14 cellular contexts compared by ENCODE assay signal in the genomic region with DNA sequence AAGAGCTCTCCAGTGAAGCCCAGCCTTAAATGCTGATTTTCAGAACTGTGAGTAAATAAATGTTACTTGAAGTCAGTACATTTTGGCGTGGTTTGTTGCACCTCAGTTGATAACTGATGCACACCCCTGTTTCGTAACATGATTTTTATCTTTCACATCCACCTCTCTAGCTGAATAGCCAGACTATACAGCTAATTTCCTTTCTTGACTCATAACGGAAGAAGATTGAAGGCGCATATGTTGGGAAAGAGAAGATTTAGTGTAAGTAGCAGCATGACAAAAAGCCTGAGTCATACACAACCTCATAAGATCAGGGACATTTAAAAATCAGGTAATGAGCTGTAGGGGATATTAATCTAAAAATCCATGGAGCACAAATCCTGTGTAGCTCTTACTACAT.
DNase-seq lines count a peak whose midpoint lies in the region; TF ChIP-seq lines count a peak whose summit lies in the region.
"Had no signal": no experiment of that assay in that cellular context is flagged by ENCODE, and none has a peak within 500 bp of the region (broad histone marks: within the 10 kb centered on the region; RNA-seq: fewer than 3 reads in every experiment).

No MANE protein-coding gene starts in this region.

- H4K20me1 ChIP-seq in OCI-LY3 (ENCODE audit: insufficient read depth, low read length) = no peaks in the 10 kb centered on the region

- peak overlapping the region; percentile 27; the same call in 1 of the 2 replicates for H3K9ac ChIP-seq in OCI-LY3 (ENCODE audit: low read length)

- H3K4me3 ChIP-seq in OCI-LY3 (ENCODE audit: low read length) (peak overlapping the region; percentile 33), cardiac fibroblast (replicated peaks in 1 of 2; ENCODE audit: low read depth in 2 of 2, low read length in 2 of 2) (no peak overlapping the region), skeletal muscle cell (ENCODE audit: low read depth, low read length) (no peak overlapping the region)
- H3K4me3 ChIP-seq: dorsolateral prefrontal cortex, K562, PC-9, upper lobe of left lung had no signal

- no peak for TF ChIP-seq CTCF in OCI-LY3 (IDR thresholded peaks at IDR 0.05; ENCODE audit: low read depth, low read length)
- TF ChIP-seq CTCF in cardiac fibroblast (IDR thresholded peaks at IDR 0.05; ENCODE audit: low read depth, low read length) = no peak

- H3K9me3 ChIP-seq in OCI-LY3 (ENCODE audit: insufficient read depth, low read length) = no peaks in the 10 kb centered on the region; the same call in 1 of the 2 replicates
- H3K9me3 ChIP-seq: upper lobe of left lung had no signal

- no peaks in the 10 kb centered on the region for H3K27me3 ChIP-seq in OCI-LY3 (ENCODE audit: low read depth, low read length)
- H3K27me3 ChIP-seq: dorsolateral prefrontal cortex, upper lobe of left lung had no signal

- H3K27ac ChIP-seq in OCI-LY3 (ENCODE audit: low read length) = peak overlapping the region; percentile 47
- H3K27ac ChIP-seq: 22Rv1, dorsolateral prefrontal cortex, PC-9, upper lobe of left lung had no signal

- peaks cover 3% of the 10 kb centered on the region for H3K4me1 Mint-ChIP-seq in T-helper 1 cell treated with Interleukin-12 subunit alpha and Interleukin-12 subunit beta and Interleukin-4 antibody, amounts not matched to agents 30 μg/mL and 1 μg/mL, for 36 hours (ENCODE audit: low read depth)
- H3K4me1 Mint-ChIP-seq: activated naive CD8-positive, alpha-beta T cell treated with anti-CD3 and anti-CD28 coated beads for 36 hours had no signal

- H3K79me2 ChIP-seq in OCI-LY3 (ENCODE audit: low read length) = no peaks in the 10 kb centered on the region

- peaks cover 10% of the 10 kb centered on the region for H3K9me3 Mint-ChIP-seq in T-helper 1 cell treated with Interleukin-12 subunit alpha and Interleukin-12 subunit beta and Interleukin-4 antibody, amounts not matched to agents 30 μg/mL and 1 μg/mL, for 36 hours

- H3K36me3 ChIP-seq in OCI-LY3 (replicated peaks; ENCODE audit: low read depth, low read length) = peaks cover 13% of the 10 kb centered on the region
- H3K36me3 ChIP-seq: upper lobe of left lung had no signal

- H3K27me3 Mint-ChIP-seq in T-helper 1 cell treated with Interleukin-12 subunit alpha and Interleukin-12 subunit beta and Interleukin-4 antibody, amounts not matched to agents 30 μg/mL and 1 μg/mL, for 36 hours (ENCODE audit: low read depth) = no peaks in the 10 kb centered on the region
- H3K27me3 Mint-ChIP-seq: activated naive CD8-positive, alpha-beta T cell treated with anti-CD3 and anti-CD28 coated beads for 36 hours had no signal

- no peaks in the 10 kb centered on the region for H3K36me3 Mint-ChIP-seq in T-helper 1 cell treated with Interleukin-12 subunit alpha and Interleukin-12 subunit beta and Interleukin-4 antibody, amounts not matched to agents 30 μg/mL and 1 μg/mL, for 36 hours (ENCODE audit: low read depth)
- H3K36me3 Mint-ChIP-seq: activated naive CD8-positive, alpha-beta T cell treated with anti-CD3 and anti-CD28 coated beads for 36 hours had no signal

- DNase-seq in T-helper 1 cell = no peak
- peak; percentile 20 to 83 for DNase-seq in cardiac fibroblast (ENCODE audit: low read depth in 2 of 2)
- DNase-seq in skeletal muscle cell (ENCODE audit: low read depth) = peak; percentile 47
- DNase-seq in activated CD4-positive, CD25-positive, alpha-beta regulatory T cell (lab: John Stamatoyannopoulos, UW) = no peak
- no peak for DNase-seq in NCI-H2196 (lab: John Stamatoyannopoulos, UW; ENCODE audit: unreplicated experiment)
- DNase-seq in SHP77 treated with DMSO at 0.1 percent for 48 hours (lab: John Stamatoyannopoulos, UW) = no peak
- DNase-seq: activated naive CD8-positive, alpha-beta T cell treated with anti-CD3 and anti-CD28 coated beads for 36 hours; dorsolateral prefrontal cortex; PC-9; upper lobe of left lung had no signal

- 0 out of 2 replicates have a peak overlapping the region, but pooled peaks have one; percentile 0 for H2AFZ ChIP-seq in OCI-LY3 (ENCODE audit: low read depth, low read length)
- H2AFZ ChIP-seq: PC-9 had no signal

- peak overlapping the region; percentile 50 for H3K27ac Mint-ChIP-seq in T-helper 1 cell treated with Interleukin-12 subunit alpha and Interleukin-12 subunit beta and Interleukin-4 antibody, amounts not matched to agents 30 μg/mL and 1 μg/mL, for 36 hours
- H3K27ac Mint-ChIP-seq: activated naive CD8-positive, alpha-beta T cell treated with anti-CD3 and anti-CD28 coated beads for 36 hours had no signal

- no peak overlapping the region for H3K4me3 Mint-ChIP-seq in T-helper 1 cell treated with Interleukin-12 subunit alpha and Interleukin-12 subunit beta and Interleukin-4 antibody, amounts not matched to agents 30 μg/mL and 1 μg/mL, for 36 hours
- H3K4me3 Mint-ChIP-seq: activated naive CD8-positive, alpha-beta T cell treated with anti-CD3 and anti-CD28 coated beads for 36 hours had no signal

- peaks cover 33% of the 10 kb centered on the region for H3K4me1 ChIP-seq in OCI-LY3 (ENCODE audit: low read length)
- H3K4me1 ChIP-seq: upper lobe of left lung had no signal

- peak overlapping the region; percentile 64 for H3K4me2 ChIP-seq in OCI-LY3 (ENCODE audit: low read length)
- H3K4me2 ChIP-seq: PC-9 had no signal

Comparison
In these comparisons a context has a peak if more than half of its experiments do, and no peak if none do; other contexts are left out.
1. DNase-seq: peak in cardiac fibroblast (2 of 2) and skeletal muscle cell (single experiment); none in T-helper 1 cell (0 of 5), activated CD4-positive, CD25-positive, alpha-beta regulatory T cell (0 of 4), NCI-H2196 (single experiment) and SHP77 treated with DMSO at 0.1 percent for 48 hours (single experiment).